In genomic region chr5:4584982-4585381, GRCh38 we compare ENCODE assay signal across 18 cellular contexts.
A peak's percentile ranks its signal among the peaks of the same experiment; 100 is the strongest.
DNase-seq lines count a peak whose midpoint lies in the region; ATAC-seq, FAIRE-seq and TF ChIP-seq lines count a peak whose summit lies in the region.
"Had no signal": no experiment of that assay in that cellular context is flagged by ENCODE, and none has a peak within 500 bp of the region (broad histone marks: within the 10 kb centered on the region; RNA-seq: fewer than 3 reads in every experiment).

No MANE protein-coding gene starts in this region.

- H3K27me3 ChIP-seq in brain microvascular endothelial cell (replicated peaks) (no peaks in the 10 kb centered on the region), keratinocyte (ENCODE audit: control insufficient read depth, extremely low read depth, insufficient read depth, low read length) (no peaks in the 10 kb centered on the region)
- H3K27me3 ChIP-seq: suprapubic skin had no signal

- peaks cover 5% of the 10 kb centered on the region for H3K9me3 ChIP-seq in keratinocyte (ENCODE audit: control insufficient read depth, low read depth, low read length)
- H3K9me3 ChIP-seq: suprapubic skin had no signal

- H4K20me1 ChIP-seq in keratinocyte (ENCODE audit: control insufficient read depth, extremely low read depth, insufficient read depth, low read length), result no peaks in the 10 kb centered on the region

- H3K4me3 ChIP-seq in brain microvascular endothelial cell (ENCODE audit: low read depth, low read length), result no peak overlapping the region
- no peak overlapping the region for H3K4me3 ChIP-seq in keratinocyte (ENCODE audit: control insufficient read depth in 2 of 3, extremely low read depth in 1 of 3, insufficient read depth in 2 of 3, low read depth in 1 of 3, low read length in 3 of 3)
- H3K4me3 ChIP-seq: suprapubic skin had no signal

- H3K9ac ChIP-seq in keratinocyte (ENCODE audit: control insufficient read depth, extremely low read depth, insufficient read depth, low read length), result no peak overlapping the region
- H3K9ac ChIP-seq: parathyroid adenoma had no signal

- no peak for TF ChIP-seq CTCF in brain microvascular endothelial cell (IDR thresholded peaks at IDR 0.05; ENCODE audit: low read depth, low read length, missing control alignments)
- no peak for TF ChIP-seq CTCF in keratinocyte (optimal IDR thresholded peaks at IDR 0.05 in 1 of 3, IDR thresholded peaks at IDR 0.05 in 1 of 3, conservative IDR thresholded peaks at IDR 0.05 in 1 of 3; ENCODE audit: extremely low read depth in 1 of 3, insufficient read depth in 2 of 3, low read length in 3 of 3)

- peaks cover 28% of the 10 kb centered on the region for H3K9me3 Mint-ChIP-seq in activated T-helper 17 cell treated with anti-CD3 and anti-CD28 coated beads, Interleukin-2, amount 50 U/mL, for 72 hours

- no peaks in the 10 kb centered on the region for H3K79me2 ChIP-seq in keratinocyte (ENCODE audit: control insufficient read depth, insufficient read depth, low read length)
- H3K79me2 ChIP-seq: parathyroid adenoma had no signal

- in situ Hi-C loops in brain microvascular endothelial cell (cut with HindIII; ENCODE audit: low pct_ligation_motif_present, low sequenced_read_pairs), result no loop called here

- H3K4me3 Mint-ChIP-seq in activated T-helper 17 cell treated with anti-CD3 and anti-CD28 coated beads, Interleukin-2, amount 50 U/mL, for 72 hours, result no peak overlapping the region
- H3K4me3 Mint-ChIP-seq: CD4-positive, alpha-beta memory T cell had no signal

- H3K27me3 Mint-ChIP-seq in activated T-helper 17 cell treated with anti-CD3 and anti-CD28 coated beads, Interleukin-2, amount 50 U/mL, for 72 hours, result no peaks in the 10 kb centered on the region
- H3K27me3 Mint-ChIP-seq: CD4-positive, alpha-beta memory T cell had no signal

- no peak for ATAC-seq in activated T-helper 17 cell treated with anti-CD3 and anti-CD28 coated beads, Interleukin-2, amount 50 U/mL, for 72 hours (replicated peaks)
- no peak for ATAC-seq in HG02571 (IDR thresholded peaks at IDR 0.05; ENCODE audit: unreplicated experiment)

- no peaks in the 10 kb centered on the region for H3K4me1 Mint-ChIP-seq in activated T-helper 17 cell treated with anti-CD3 and anti-CD28 coated beads, Interleukin-2, amount 50 U/mL, for 72 hours
- H3K4me1 Mint-ChIP-seq: CD4-positive, alpha-beta memory T cell had no signal

- no peak overlapping the region for H2AFZ ChIP-seq in keratinocyte (ENCODE audit: control insufficient read depth, low read length)
- H2AFZ ChIP-seq: parathyroid adenoma had no signal

- FAIRE-seq in keratinocyte (lab: Jason Lieb, UNC), result peak; percentile 44
- FAIRE-seq: GM12892 had no signal

- H3K4me1 ChIP-seq in keratinocyte (ENCODE audit: control insufficient read depth, extremely low read depth, insufficient read depth, low read length), result peaks cover 9% of the 10 kb centered on the region
- H3K4me1 ChIP-seq: parathyroid adenoma had no signal

- H3K27ac ChIP-seq in brain microvascular endothelial cell (no peak overlapping the region), keratinocyte (ENCODE audit: control insufficient read depth, insufficient read depth, low read length) (peak overlapping the region; percentile 45)
- H3K27ac ChIP-seq: 22Rv1, parathyroid adenoma, suprapubic skin had no signal

- no peaks in the 10 kb centered on the region for H3K9me1 ChIP-seq in keratinocyte (ENCODE audit: control insufficient read depth, extremely low read depth, insufficient read depth, low read length)

- dilution Hi-C loops in keratinocyte (cut with MboI; ENCODE audit: extremely low pct_ligation_motif_present, low sequenced_read_pairs), result no loop called here

- peak overlapping the region; percentile 54 for H3K4me2 ChIP-seq in keratinocyte (ENCODE audit: control insufficient read depth, extremely low read depth, insufficient read depth, low read depth, low read length)

- no peak overlapping the region for H3K27ac Mint-ChIP-seq in activated T-helper 17 cell treated with anti-CD3 and anti-CD28 coated beads, Interleukin-2, amount 50 U/mL, for 72 hours
- H3K27ac Mint-ChIP-seq: CD4-positive, alpha-beta memory T cell had no signal

- peak; percentile 33 for DNase-seq in DMS53 (lab: John Stamatoyannopoulos, UW)
- DNase-seq in DMS53 treated with DMSO at 0.1 percent for 48 hours (lab: John Stamatoyannopoulos, UW; ENCODE audit: unreplicated experiment), result no peak
- DNase-seq in brain microvascular endothelial cell, result peak; percentile 78
- DNase-seq in keratinocyte (ENCODE audit: low read depth, low spot score), result peak; percentile 50
- DNase-seq in superior temporal gyrus (ENCODE audit: extremely low spot score), result peak; percentile 33
- no peak for DNase-seq in cerebellum (ENCODE audit: low spot score)
- DNase-seq: activated effector memory CD4-positive, alpha-beta T cell treated with anti-CD3 and anti-CD28 coated beads, Interleukin-2, amount 50 U/mL, for 16 hours; CD4-positive, alpha-beta memory T cell; foreskin fibroblast; Karpas-422; NCI-H146; NCI-H510A had no signal

- H3K36me3 ChIP-seq in brain microvascular endothelial cell (replicated peaks) (no peaks in the 10 kb centered on the region), keratinocyte (ENCODE audit: control insufficient read depth in 2 of 2, extremely low read depth in 1 of 2, insufficient read depth in 2 of 2, low read length in 2 of 2) (no peaks in the 10 kb centered on the region)
- H3K36me3 ChIP-seq: suprapubic skin had no signal

- H3K36me3 Mint-ChIP-seq in activated T-helper 17 cell treated with anti-CD3 and anti-CD28 coated beads, Interleukin-2, amount 50 U/mL, for 72 hours (ENCODE audit: low read depth), result no peaks in the 10 kb centered on the region
- H3K36me3 Mint-ChIP-seq: CD4-positive, alpha-beta memory T cell had no signal

Comparison
In these comparisons a context has a peak if more than half of its experiments do, and no peak if none do; other contexts are left out.
1. DNase-seq: peak in DMS53 (single experiment), brain microvascular endothelial cell (single experiment), keratinocyte (single experiment) and superior temporal gyrus (single experiment); none in DMS53 treated with DMSO at 0.1 percent for 48 hours (single experiment) and cerebellum (single experiment).